In the genomic region with DNA sequence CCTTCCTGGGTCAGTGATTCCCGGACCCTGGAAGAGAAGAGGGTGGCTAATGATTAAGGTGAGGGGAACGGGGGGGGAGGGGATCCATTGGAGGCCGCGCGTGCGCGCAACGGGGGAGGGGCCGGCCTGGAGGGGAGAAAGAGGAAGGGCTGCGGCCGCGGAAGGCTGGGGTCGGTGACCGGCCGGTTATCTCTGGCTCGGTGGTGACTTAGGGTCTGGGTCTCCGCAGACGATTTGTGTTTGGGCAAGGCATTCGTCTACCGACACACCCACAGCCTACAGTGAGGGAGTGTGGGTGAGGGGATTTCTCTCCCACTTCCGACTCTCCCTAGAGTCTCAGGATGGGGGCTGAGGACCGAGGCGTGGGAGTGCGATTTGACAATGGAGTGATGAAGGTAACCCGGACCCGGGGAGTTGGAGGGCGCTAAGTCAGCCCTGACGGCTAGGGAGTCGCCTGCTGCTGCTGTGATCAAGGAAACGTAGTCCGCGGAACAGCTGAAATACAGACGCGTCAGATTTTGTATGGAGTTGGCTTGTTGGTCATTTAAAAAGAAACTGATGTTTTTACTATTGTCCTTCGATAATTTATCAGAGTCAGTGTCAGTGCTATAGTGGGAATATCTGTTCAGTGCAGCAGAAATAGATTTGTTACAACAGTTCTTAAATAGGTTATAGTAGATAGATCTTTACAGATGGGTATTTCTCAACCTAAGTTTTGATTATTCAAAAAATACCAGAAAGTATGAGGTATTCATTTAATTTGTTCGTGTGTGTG, we compare ENCODE assay signal across 8 cellular contexts. TPM values are rescaled to one million over a fixed set of nuclear protein-coding genes. Genes with fewer than 3 reads are reported as not detected.
DNase-seq lines count a peak whose midpoint lies in the region; ATAC-seq and TF ChIP-seq lines count a peak whose summit lies in the region.

No MANE protein-coding gene starts in this region.

- H3K9me3 ChIP-seq in OCI-LY1 (ENCODE audit: low read length) = no peaks in the 10 kb centered on the region

- H4K20me1 ChIP-seq in OCI-LY1 (ENCODE audit: insufficient read depth, low read length) = peaks cover 10% of the 10 kb centered on the region; the same call in 1 of the 2 replicates

- H3K9me2 ChIP-seq in OCI-LY1 (ENCODE audit: low read depth, low read length) = no peaks in the 10 kb centered on the region

- peak overlapping the region; percentile 78 for H2AFZ ChIP-seq in OCI-LY1 (ENCODE audit: low read length)

- peak overlapping the region; percentile 91 to 100 for H3K4me3 Mint-ChIP-seq in activated T-cell treated with anti-CD3 and anti-CD28 coated beads, Interleukin-2, amount 50 U/mL, for 72 hours
- peak overlapping the region; percentile 85 to 99 (median 98) for H3K4me3 Mint-ChIP-seq in naive B cell
- H3K4me3 Mint-ChIP-seq in stimulated activated naive B cell treated with anti-CD40 and anti-IgM and Interleukin-4, amounts not matched to agents 10 μg/mL and 1 μg/mL and 100 μg/mL, for 72 hours = peak overlapping the region; percentile 93 to 95

- H3K9me3 Mint-ChIP-seq in activated T-cell treated with anti-CD3 and anti-CD28 coated beads, Interleukin-2, amount 50 U/mL, for 72 hours = no peaks in the 10 kb centered on the region
- H3K9me3 Mint-ChIP-seq in naive B cell = no peaks in the 10 kb centered on the region
- H3K9me3 Mint-ChIP-seq in stimulated activated naive B cell treated with anti-CD40 and anti-IgM and Interleukin-4, amounts not matched to agents 10 μg/mL and 1 μg/mL and 100 μg/mL, for 72 hours = no peaks in the 10 kb centered on the region

- peaks cover 36% of the 10 kb centered on the region for H3K4me1 ChIP-seq in OCI-LY1 (ENCODE audit: insufficient read depth, low read length, severe bottlenecking)

- peaks cover 56% of the 10 kb centered on the region for H3K79me2 ChIP-seq in OCI-LY1 (ENCODE audit: insufficient read depth, low read length)

- peak overlapping the region; percentile 97 for H3K4me2 ChIP-seq in OCI-LY1 (ENCODE audit: low read length)

- peak overlapping the region; percentile 82 for H3K4me3 ChIP-seq in BJ (ENCODE audit: low read depth, low read length)
- H3K4me3 ChIP-seq in OCI-LY1 (ENCODE audit: low read depth, low read length, poor library complexity, severe bottlenecking) = peak overlapping the region; percentile 100

- H3K4me1 Mint-ChIP-seq in activated T-cell treated with anti-CD3 and anti-CD28 coated beads, Interleukin-2, amount 50 U/mL, for 72 hours (ENCODE audit: low read depth) = peaks cover 46% of the 10 kb centered on the region
- peaks cover 23 to 42% (median 25%) of the 10 kb centered on the region in 3 donors for H3K4me1 Mint-ChIP-seq in naive B cell
- peaks cover 12 to 38% of the 10 kb centered on the region in 2 donors for H3K4me1 Mint-ChIP-seq in stimulated activated naive B cell treated with anti-CD40 and anti-IgM and Interleukin-4, amounts not matched to agents 10 μg/mL and 1 μg/mL and 100 μg/mL, for 72 hours

- TF ChIP-seq CTCF in BJ (IDR thresholded peaks at IDR 0.05; ENCODE audit: insufficient read depth, low read depth, low read length) (no peak), OCI-LY1 (IDR thresholded peaks at IDR 0.05; ENCODE audit: low read length) (no peak)

- peaks cover 2% of the 10 kb centered on the region; the same call in 1 of the 2 replicates for H3K27me3 ChIP-seq in BJ (ENCODE audit: control insufficient read depth, insufficient read depth, low read length)
- no peaks in the 10 kb centered on the region for H3K27me3 ChIP-seq in OCI-LY1 (ENCODE audit: insufficient read depth, low read length)

- ATAC-seq in GM19035 (IDR thresholded peaks at IDR 0.05; ENCODE audit: unreplicated experiment) = peak; percentile 50
- ATAC-seq in HG03354 (IDR thresholded peaks at IDR 0.05; ENCODE audit: poor library complexity, severe bottlenecking, unreplicated experiment) = peak; percentile 53
- peak; percentile 62 to 70 for ATAC-seq in activated T-cell treated with anti-CD3 and anti-CD28 coated beads, Interleukin-2, amount 50 U/mL, for 72 hours (replicated peaks in 1 of 2)
- peak; percentile 53 to 60 for ATAC-seq in naive B cell (ENCODE audit: low read depth in 2 of 2)
- peak; percentile 79 to 82 for ATAC-seq in stimulated activated naive B cell treated with anti-CD40 and anti-IgM and Interleukin-4, amounts not matched to agents 10 μg/mL and 1 μg/mL and 100 μg/mL, for 72 hours (replicated peaks)

- CTCF ChIA-PET in BJ (lab: Yijun Ruan, JAX) = interaction anchor here (0.8 kb wide), 1 partner anchor 70 kb away, joined by 3 read pairs; no protein-coding TSS in a partner anchor

- H3K27ac Mint-ChIP-seq in activated T-cell treated with anti-CD3 and anti-CD28 coated beads, Interleukin-2, amount 50 U/mL, for 72 hours = peak overlapping the region; percentile 85
- peak overlapping the region; percentile 93 to 97 (median 96) for H3K27ac Mint-ChIP-seq in naive B cell
- peak overlapping the region; percentile 94 for H3K27ac Mint-ChIP-seq in stimulated activated naive B cell treated with anti-CD40 and anti-IgM and Interleukin-4, amounts not matched to agents 10 μg/mL and 1 μg/mL and 100 μg/mL, for 72 hours

- no peaks in the 10 kb centered on the region for H3K27me3 Mint-ChIP-seq in activated T-cell treated with anti-CD3 and anti-CD28 coated beads, Interleukin-2, amount 50 U/mL, for 72 hours (ENCODE audit: low read depth)
- H3K27me3 Mint-ChIP-seq in naive B cell = no peaks in the 10 kb centered on the region
- H3K27me3 Mint-ChIP-seq in stimulated activated naive B cell treated with anti-CD40 and anti-IgM and Interleukin-4, amounts not matched to agents 10 μg/mL and 1 μg/mL and 100 μg/mL, for 72 hours = no peaks in the 10 kb centered on the region

- no peak for DNase-seq in BJ (ENCODE audit: low read depth)
- peak; percentile 65 to 67 for DNase-seq in activated T-cell treated with anti-CD3 and anti-CD28 coated beads, Interleukin-2, amount 50 U/mL, for 72 hours
- DNase-seq in fibroblast of gingiva (ENCODE audit: low read depth) = peak; percentile 21
- DNase-seq in naive B cell = no peak
- DNase-seq in stimulated activated naive B cell treated with anti-CD40 and anti-IgM and Interleukin-4, amounts not matched to agents 10 μg/mL and 1 μg/mL and 100 μg/mL, for 72 hours = peak; percentile 42

- H3K36me3 ChIP-seq in BJ (ENCODE audit: control insufficient read depth, insufficient read depth, low read length) (peaks cover 2% of the 10 kb centered on the region; the same call in 1 of the 2 replicates), OCI-LY1 (ENCODE audit: insufficient read depth, low read length) (peaks cover 32% of the 10 kb centered on the region)

- H3K9ac ChIP-seq in OCI-LY1 (ENCODE audit: low read length) = peak overlapping the region; percentile 99

- no peaks in the 10 kb centered on the region for H3F3A ChIP-seq in OCI-LY1 (ENCODE audit: insufficient read depth, low read length)

- peak overlapping the region; percentile 78 for H3K27ac ChIP-seq in OCI-LY1 (ENCODE audit: low read depth, low read length, poor library complexity, severe bottlenecking)

- POLR2A ChIA-PET in BJ (lab: Charles Lee) = no interaction called here

- peaks cover 9% of the 10 kb centered on the region in 2 donors for H3K36me3 Mint-ChIP-seq in activated T-cell treated with anti-CD3 and anti-CD28 coated beads, Interleukin-2, amount 50 U/mL, for 72 hours (ENCODE audit: insufficient read depth in 2 of 2)
- peaks cover 0 to 7% of the 10 kb centered on the region in 2 donors for H3K36me3 Mint-ChIP-seq in naive B cell
- peaks cover 13 to 22% of the 10 kb centered on the region in 2 donors for H3K36me3 Mint-ChIP-seq in stimulated activated naive B cell treated with anti-CD40 and anti-IgM and Interleukin-4, amounts not matched to agents 10 μg/mL and 1 μg/mL and 100 μg/mL, for 72 hours

RNA-seq across cellular contexts. Expression of a gene that starts 0.7 kb away (rescaled TPM):
- polyA plus RNA-seq in BJ (2011; rRNA removed) (21.6 and 28.7 TPM in 2 replicates), naive B cell (ENCODE audit: low read depth in 6 of 6) (10 to 100 TPM; 17.0 to 28.5 (median 25.4) TPM)
- 51.3 and 70.3 TPM in 2 replicates for polyA minus RNA-seq in BJ (2011; rRNA and poly(A)+ RNA removed)
- 10 to 100 TPM; 27.9 to 30.4 TPM for total RNA-seq in activated T-cell treated with anti-CD3 and anti-CD28 coated beads, Interleukin-2, amount 50 U/mL, for 72 hours

RNA-seq across cellular contexts. Expression of a gene that starts 54.7 kb away (rescaled TPM):
- polyA plus RNA-seq in BJ (2011; rRNA removed) (14.3 and 25.5 TPM in 2 replicates), naive B cell (ENCODE audit: low read depth in 6 of 6) (10 to 100 TPM; 42.5 to 100.0 (median 65.9) TPM)
- polyA minus RNA-seq in BJ (2011; rRNA and poly(A)+ RNA removed) = 25.5 and 42.6 TPM in 2 replicates
- 100 to 1,000 TPM; 114 to 115 TPM for total RNA-seq in activated T-cell treated with anti-CD3 and anti-CD28 coated beads, Interleukin-2, amount 50 U/mL, for 72 hours

Comparison
In these comparisons a context has a peak if more than half of its experiments do, and no peak if none do; other contexts are left out.
1. DNase-seq: peak in activated T-cell treated with anti-CD3 and anti-CD28 coated beads, Interleukin-2, amount 50 U/mL, for 72 hours (2 of 2), fibroblast of gingiva (single experiment) and stimulated activated naive B cell treated with anti-CD40 and anti-IgM and Interleukin-4, amounts not matched to agents 10 μg/mL and 1 μg/mL and 100 μg/mL, for 72 hours (single experiment); none in BJ (single experiment) and naive B cell (single experiment).
2. Peak in every context shown above with its lines, with median percentiles within 50 percentile points of each other: ATAC-seq, H3K27ac Mint-ChIP-seq and H3K4me3 Mint-ChIP-seq.